In genomic region chr12:56836317-56836716, GRCh38 we compare ENCODE assay signal across 13 cellular contexts.
DNase-seq lines count a peak whose midpoint lies in the region; ATAC-seq and TF ChIP-seq lines count a peak whose summit lies in the region.
"Had no signal": no experiment of that assay in that cellular context is flagged by ENCODE, and none has a peak within 500 bp of the region (broad histone marks: within the 10 kb centered on the region; RNA-seq: fewer than 3 reads in every experiment).

No MANE protein-coding gene starts in this region.

- TF ChIP-seq CTCF in OCI-LY7 (conservative IDR thresholded peaks at IDR 0.05; ENCODE audit: low read length) (no peak), sigmoid colon (IDR thresholded peaks at IDR 0.05) (no peak)

- H3K36me3 Mint-ChIP-seq in stimulated activated memory B cell treated with anti-CD40 and anti-IgM and Interleukin-4, amounts not matched to agents 10 μg/mL and 1 μg/mL and 100 μg/mL, for 72 hours: no peaks in the 10 kb centered on the region
- H3K36me3 Mint-ChIP-seq: immature natural killer cell had no signal

- TF ChIP-seq POLR2A in sigmoid colon (IDR thresholded peaks at IDR 0.05): no peak

- peaks cover 19% of the 10 kb centered on the region for H3K4me1 Mint-ChIP-seq in stimulated activated memory B cell treated with anti-CD40 and anti-IgM and Interleukin-4, amounts not matched to agents 10 μg/mL and 1 μg/mL and 100 μg/mL, for 72 hours

- H3K27ac ChIP-seq in OCI-LY7 (ENCODE audit: low read depth, low read length, poor library complexity, severe bottlenecking) (no peak overlapping the region), sigmoid colon (peak overlapping the region in 2 of 4 donors; percentile 64 to 71)
- H3K27ac ChIP-seq: 22Rv1, stomach had no signal

- peak; percentile 6 for DNase-seq in DMS 273 (lab: John Stamatoyannopoulos, UW; ENCODE audit: unreplicated experiment)
- DNase-seq in DMS 273 treated with DMSO at 0.1 percent for 48 hours (lab: John Stamatoyannopoulos, UW): no peak
- peak; percentile 4 for DNase-seq in OCI-LY7 (ENCODE audit: low spot score)
- DNase-seq in fibroblast of peridontal ligament (ENCODE audit: extremely low read depth): peak; percentile 8
- peak; percentile 74 for DNase-seq in sigmoid colon
- no peak for DNase-seq in SHP77 treated with DMSO at 0.1 percent for 48 hours (lab: John Stamatoyannopoulos, UW)
- DNase-seq: H9, immature natural killer cell, stomach had no signal

- H3K27me3 ChIP-seq in sigmoid colon: no peaks in the 10 kb centered on the region
- H3K27me3 ChIP-seq: stomach had no signal

- no peaks in the 10 kb centered on the region for H4K20me1 ChIP-seq in OCI-LY7 (ENCODE audit: insufficient read depth, low read length)

- H3K27ac Mint-ChIP-seq in stimulated activated memory B cell treated with anti-CD40 and anti-IgM and Interleukin-4, amounts not matched to agents 10 μg/mL and 1 μg/mL and 100 μg/mL, for 72 hours: no peak overlapping the region
- H3K27ac Mint-ChIP-seq: H9, immature natural killer cell had no signal

- CTCF ChIA-PET in OCI-LY7 (lab: Charles Lee; ENCODE audit: unreplicated experiment): no interaction called here

- no peaks in the 10 kb centered on the region for H3K9me2 ChIP-seq in OCI-LY7 (ENCODE audit: insufficient read depth, low read length)

- H3K79me2 ChIP-seq in OCI-LY7 (ENCODE audit: insufficient read depth, low read depth, low read length): no peaks in the 10 kb centered on the region

- POLR2A ChIA-PET in OCI-LY7 (lab: Charles Lee): no interaction called here

- WGBS in sigmoid colon, 2 donors: 42 to 56% methylated on average over 3 of the region's 3 CpGs

- no peak overlapping the region for H3K4me3 ChIP-seq in OCI-LY7 (ENCODE audit: low read depth, low read length, poor library complexity, severe bottlenecking)
- no peak overlapping the region for H3K4me3 ChIP-seq in sigmoid colon
- H3K4me3 ChIP-seq: GM12878, stomach had no signal

- H3K36me3 ChIP-seq in OCI-LY7 (ENCODE audit: insufficient read depth, low read length): no peaks in the 10 kb centered on the region
- no peaks in the 10 kb centered on the region for H3K36me3 ChIP-seq in sigmoid colon
- H3K36me3 ChIP-seq: stomach had no signal

- H3K27me3 Mint-ChIP-seq in stimulated activated memory B cell treated with anti-CD40 and anti-IgM and Interleukin-4, amounts not matched to agents 10 μg/mL and 1 μg/mL and 100 μg/mL, for 72 hours: no peaks in the 10 kb centered on the region

- no peak overlapping the region for H3K4me3 Mint-ChIP-seq in stimulated activated memory B cell treated with anti-CD40 and anti-IgM and Interleukin-4, amounts not matched to agents 10 μg/mL and 1 μg/mL and 100 μg/mL, for 72 hours
- H3K4me3 Mint-ChIP-seq: H9 had no signal

- no peak for ATAC-seq in GM18861 (IDR thresholded peaks at IDR 0.05; ENCODE audit: unreplicated experiment)
- no peak for ATAC-seq in stimulated activated memory B cell treated with anti-CD40 and anti-IgM and Interleukin-4, amounts not matched to agents 10 μg/mL and 1 μg/mL and 100 μg/mL, for 72 hours

- no peak for TF ChIP-seq EP300 in sigmoid colon (IDR thresholded peaks at IDR 0.05)

- intact Hi-C loops in OCI-LY7 (cut with micrococcal nuclease; ENCODE audit: unreplicated experiment): no loop called here
- intact Hi-C loops in sigmoid colon (cut with DNase I): no loop called here

- H3K4me1 ChIP-seq in OCI-LY7 (ENCODE audit: insufficient read depth, low read length, poor library complexity, severe bottlenecking): no peaks in the 10 kb centered on the region
- H3K4me1 ChIP-seq in sigmoid colon: peaks cover 0 to 42% (median 25%) of the 10 kb centered on the region in 4 donors

- H3K9me3 ChIP-seq in OCI-LY7 (ENCODE audit: low read length) (no peaks in the 10 kb centered on the region), sigmoid colon (no peaks in the 10 kb centered on the region)
- H3K9me3 ChIP-seq: stomach had no signal

- no peaks in the 10 kb centered on the region for H3K9me3 Mint-ChIP-seq in stimulated activated memory B cell treated with anti-CD40 and anti-IgM and Interleukin-4, amounts not matched to agents 10 μg/mL and 1 μg/mL and 100 μg/mL, for 72 hours
- H3K9me3 Mint-ChIP-seq: H9, immature natural killer cell had no signal

- no peak overlapping the region for H3K4me2 ChIP-seq in OCI-LY7 (ENCODE audit: low read length)

- peak overlapping the region; percentile 5; the same call in 1 of the 2 replicates for H2AFZ ChIP-seq in OCI-LY7 (ENCODE audit: low read length)

- BruUV-seq in OCI-LY7 (replicated peaks; lab: Mats Ljungman, UMichigan): no TSS peak

Comparison
In these comparisons a context has a peak if more than half of its experiments do, and no peak if none do; other contexts are left out.
1. DNase-seq: peak in DMS 273 (single experiment), OCI-LY7 (single experiment), fibroblast of peridontal ligament (single experiment) and sigmoid colon (single experiment); none in DMS 273 treated with DMSO at 0.1 percent for 48 hours (single experiment) and SHP77 treated with DMSO at 0.1 percent for 48 hours (single experiment).